In genomic region chr14:51239813-51240803, GRCh38 we compare ENCODE assay signal across 8 cellular contexts. TPM values are rescaled to one million over a fixed set of nuclear protein-coding genes. Genes with fewer than 3 reads are reported as not detected.
A peak's percentile ranks its signal among the peaks of the same experiment; 100 is the strongest.
DNase-seq lines count a peak whose midpoint lies in the region; ATAC-seq, FAIRE-seq and TF ChIP-seq lines count a peak whose summit lies in the region.

A gene with protein sequence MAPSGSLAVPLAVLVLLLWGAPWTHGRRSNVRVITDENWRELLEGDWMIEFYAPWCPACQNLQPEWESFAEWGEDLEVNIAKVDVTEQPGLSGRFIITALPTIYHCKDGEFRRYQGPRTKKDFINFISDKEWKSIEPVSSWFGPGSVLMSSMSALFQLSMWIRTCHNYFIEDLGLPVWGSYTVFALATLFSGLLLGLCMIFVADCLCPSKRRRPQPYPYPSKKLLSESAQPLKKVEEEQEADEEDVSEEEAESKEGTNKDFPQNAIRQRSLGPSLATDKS (plus strand): TSS chr14:51240247. CDS start chr14:51240293, 46 bp downstream.

- intact Hi-C loops in tibial artery (cut with DNase I; ENCODE audit: low total_unique reads): no loop called here

- TF ChIP-seq CTCF in cardiac muscle cell (IDR thresholded peaks at IDR 0.05; ENCODE audit: low read depth, low read length) (peak; percentile 9), parathyroid adenoma (IDR thresholded peaks at IDR 0.05) (peak; percentile 11), tibial artery (IDR thresholded peaks at IDR 0.05) (no peak)

- ATAC-seq in HG02798 (IDR thresholded peaks at IDR 0.05; ENCODE audit: poor library complexity, unreplicated experiment): peak; percentile 87

- DNase-seq in GM12891 (ENCODE audit: insufficient read length, low spot score) (peak; percentile 72), NCI-H1417 treated with DMSO at 0.1 percent for 48 hours (lab: John Stamatoyannopoulos, UW) (peak; percentile 99), SW 1271 (lab: John Stamatoyannopoulos, UW) (peak; percentile 99), adipocyte (ENCODE audit: low read depth) (peak; percentile 100), cardiac muscle cell (ENCODE audit: low read depth in 1 of 2, low spot score in 1 of 2) (peak; percentile 99), tibial artery (peak; percentile 96 to 98)

- peak within 1 kb of the TSS; percentile 80 for H3K27ac ChIP-seq in cardiac muscle cell
- peak within 1 kb of the TSS; percentile 75 for H3K27ac ChIP-seq in parathyroid adenoma
- H3K27ac ChIP-seq in tibial artery: peak within 1 kb of the TSS; percentile 83 to 89

- H3K9ac ChIP-seq in adipocyte (ENCODE audit: low read length) (peak within 1 kb of the TSS; percentile 99), parathyroid adenoma (peak within 1 kb of the TSS; percentile 20)

- peak; percentile 99 for FAIRE-seq in GM12891 (lab: Jason Lieb, UNC)

- H3K9me3 ChIP-seq in adipocyte (ENCODE audit: control insufficient read depth, low read length) (no peaks in the 10 kb centered on the region), cardiac muscle cell (ENCODE audit: low read depth) (no peaks in the 10 kb centered on the region), parathyroid adenoma (ENCODE audit: control insufficient read depth, low read length) (no peaks in the 10 kb centered on the region), tibial artery (no peaks in the 10 kb centered on the region)

- H3K36me3 ChIP-seq in adipocyte (ENCODE audit: control insufficient read depth, insufficient read depth, low read length, severe bottlenecking) (peaks cover 6% of the 10 kb centered on the region), cardiac muscle cell (no peaks in the 10 kb centered on the region), parathyroid adenoma (ENCODE audit: control insufficient read depth, insufficient read depth, low read length) (no peaks in the 10 kb centered on the region), tibial artery (no peaks in the 10 kb centered on the region)

- H3K4me3 ChIP-seq in adipocyte (ENCODE audit: low read length) (peak within 1 kb of the TSS; percentile 99), cardiac muscle cell (peak within 1 kb of the TSS; percentile 83), parathyroid adenoma (ENCODE audit: low read depth, low read length) (peak within 1 kb of the TSS; percentile 92), tibial artery (peak within 1 kb of the TSS; percentile 93 to 96)

- TF ChIP-seq POLR2A in GM12891 (IDR thresholded peaks at IDR 0.05; ENCODE audit: low read depth, low read length): peak; percentile 97

- H3K4me2 ChIP-seq in parathyroid adenoma (ENCODE audit: low read length): peak within 1 kb of the TSS; percentile 84

- H3K27me3 ChIP-seq in adipocyte (replicated peaks; ENCODE audit: control insufficient read depth, insufficient read depth, low read length) (no peaks in the 10 kb centered on the region), cardiac muscle cell (no peaks in the 10 kb centered on the region), parathyroid adenoma (ENCODE audit: control insufficient read depth, insufficient read depth, low read length) (no peaks in the 10 kb centered on the region), tibial artery (no peaks in the 10 kb centered on the region)

- no peaks in the 10 kb centered on the region for H3K79me2 ChIP-seq in parathyroid adenoma

- H3K4me1 ChIP-seq in adipocyte (ENCODE audit: control insufficient read depth, insufficient read depth, low read length) (peaks cover 20% of the 10 kb centered on the region), cardiac muscle cell (ENCODE audit: low read depth) (peaks cover 3% of the 10 kb centered on the region), parathyroid adenoma (peaks cover 2% of the 10 kb centered on the region), tibial artery (peaks cover 0 to 26% (median 14%) of the 10 kb centered on the region in 4 donors)

- H2AFZ ChIP-seq in parathyroid adenoma: peak within 1 kb of the TSS; percentile 95

TF ChIP-seq in GM12891, 5 proteins besides CTCF, POLR2A, EP300 and RAD21:
- TF ChIP-seq POLR2AphosphoS5 (IDR thresholded peaks at IDR 0.05; ENCODE audit: low read depth, low read length) (peak; percentile 98), TAF1 (IDR thresholded peaks at IDR 0.05; ENCODE audit: low read depth, low read length) (peak; percentile 79), SPI1 (IDR thresholded peaks at IDR 0.05; ENCODE audit: low read depth, low read length) (peak; percentile 92), PAX5 (IDR thresholded peaks at IDR 0.05; ENCODE audit: insufficient read depth, low read length, severe bottlenecking) (no peak), POU2F2 (IDR thresholded peaks at IDR 0.05; ENCODE audit: low read depth, low read length) (peak; percentile 63; the same call in 1 of the 2 replicates)
TF ChIP-seq in GM12891: peak in this region for 4.

RNA-seq across cellular contexts. Expression of the gene that starts here (rescaled TPM):
- 18.8 TPM for polyA plus RNA-seq in GM12891 (2012; ENCODE audit: low read depth, missing spikeins)
- total RNA-seq in cardiac muscle cell: 11.3 and 11.9 TPM in 2 replicates
- 25.3 and 30.6 TPM in 2 replicates for polyA plus RNA-seq in cardiac muscle cell

Comparison
In these comparisons a context has a peak if more than half of its experiments do, and no peak if none do; other contexts are left out.
1. Peak in every context shown above with its lines: DNase-seq, ATAC-seq, H3K4me3 ChIP-seq and H3K27ac ChIP-seq.
2. CTCF ChIP-seq: peak in cardiac muscle cell (single experiment) and parathyroid adenoma (single experiment); none in tibial artery (0 of 2).